In the genomic region with DNA sequence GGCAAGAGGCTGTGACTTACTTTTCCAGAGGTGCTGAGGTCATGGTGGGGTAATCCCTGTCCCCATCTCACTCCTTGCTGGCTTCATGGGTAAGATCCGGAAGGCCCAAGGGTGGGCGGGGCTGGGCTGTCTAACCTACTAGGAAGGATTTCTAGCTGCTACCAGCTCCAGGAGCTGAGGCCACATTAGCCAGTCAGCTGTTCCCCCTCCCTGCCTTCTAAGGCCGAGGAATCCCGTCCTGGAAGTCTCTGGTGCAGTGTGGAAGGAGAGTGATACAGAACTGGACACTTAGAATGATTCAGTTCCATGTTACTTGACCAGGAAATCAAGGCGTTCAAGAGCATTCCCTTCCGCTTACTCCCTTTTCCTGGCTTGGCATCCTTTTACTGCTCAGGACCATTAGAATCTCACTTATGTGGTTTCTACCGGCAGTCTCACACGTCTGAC, we compare ENCODE assay signal across 1 cellular context.
TF ChIP-seq lines count a peak whose summit lies in the region.

No MANE protein-coding gene starts in this region.

TF ChIP-seq in IMR-90, 13 proteins besides CTCF, POLR2A, EP300 and RAD21 (continued from another document):
- TF ChIP-seq, protein P1, sequence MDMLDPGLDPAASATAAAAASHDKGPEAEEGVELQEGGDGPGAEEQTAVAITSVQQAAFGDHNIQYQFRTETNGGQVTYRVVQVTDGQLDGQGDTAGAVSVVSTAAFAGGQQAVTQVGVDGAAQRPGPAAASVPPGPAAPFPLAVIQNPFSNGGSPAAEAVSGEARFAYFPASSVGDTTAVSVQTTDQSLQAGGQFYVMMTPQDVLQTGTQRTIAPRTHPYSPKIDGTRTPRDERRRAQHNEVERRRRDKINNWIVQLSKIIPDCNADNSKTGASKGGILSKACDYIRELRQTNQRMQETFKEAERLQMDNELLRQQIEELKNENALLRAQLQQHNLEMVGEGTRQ (IDR thresholded peaks at IDR 0.05; ENCODE audit: low read depth, low read length) = no peak
TF ChIP-seq in IMR-90: peak in this region for 0.
